Comparison of ENCODE assay signal across 14 cellular contexts in the genomic region with DNA sequence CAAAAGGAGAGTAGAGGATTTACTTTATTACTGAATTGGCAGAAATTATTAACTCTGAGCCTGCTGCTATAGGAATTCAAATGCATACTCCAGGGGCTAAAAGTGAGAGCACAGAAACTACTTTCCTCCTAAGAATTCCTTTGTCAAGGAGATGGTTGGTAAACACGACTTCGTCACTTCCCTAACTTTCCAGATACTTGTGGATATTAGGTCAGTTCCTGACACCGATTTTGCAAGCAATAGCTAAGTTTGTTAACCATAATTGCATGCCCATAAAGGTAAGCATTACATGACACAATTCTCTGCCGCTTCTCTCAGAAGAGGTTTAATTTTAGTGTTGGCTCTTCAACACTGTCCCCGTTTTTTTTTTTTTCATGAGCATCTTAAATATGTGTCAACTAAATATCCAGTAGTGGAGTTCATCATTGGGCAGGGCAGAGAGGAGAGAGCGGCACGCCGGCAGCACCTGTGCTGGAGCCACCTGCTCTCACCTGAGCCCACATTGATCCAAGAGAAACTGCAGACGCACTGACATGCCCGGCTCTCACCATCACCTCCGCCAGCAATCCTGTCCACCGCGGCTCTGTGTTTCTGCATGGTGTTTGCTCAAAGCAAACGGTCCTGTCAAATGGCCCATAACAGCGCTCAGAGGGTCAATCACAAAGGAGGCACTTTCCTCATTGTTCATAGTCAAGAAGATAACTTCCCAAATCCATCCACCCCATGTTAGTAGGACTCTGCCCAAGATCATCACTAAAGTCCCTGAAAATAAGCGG. TPM values are rescaled to one million over a fixed set of nuclear protein-coding genes. Genes with fewer than 3 reads are reported as not detected.
DNase-seq lines count a peak whose midpoint lies in the region; ATAC-seq and TF ChIP-seq lines count a peak whose summit lies in the region.
"Had no signal": no experiment of that assay in that cellular context is flagged by ENCODE, and none has a peak within 500 bp of the region (broad histone marks: within the 10 kb centered on the region; RNA-seq: fewer than 3 reads in every experiment).

No MANE protein-coding gene starts in this region.

- H3K36me3 ChIP-seq in OCI-LY1 (ENCODE audit: insufficient read depth, low read length), result peaks cover 36% of the 10 kb centered on the region; the same call in 1 of the 2 replicates

- peaks cover 8% of the 10 kb centered on the region for H3F3A ChIP-seq in OCI-LY1 (ENCODE audit: insufficient read depth, low read length)

- TF ChIP-seq CTCF in OCI-LY1 (IDR thresholded peaks at IDR 0.05; ENCODE audit: low read length) (no peak), endothelial cell (IDR thresholded peaks at IDR 0.05; ENCODE audit: unreplicated experiment) (no peak), progenitor cell of endocrine pancreas (IDR thresholded peaks at IDR 0.05; ENCODE audit: unreplicated experiment) (no peak)

- H3K4me1 ChIP-seq in OCI-LY1 (ENCODE audit: insufficient read depth, low read length, severe bottlenecking), result peaks cover 79% of the 10 kb centered on the region

- no peaks in the 10 kb centered on the region for H4K20me1 ChIP-seq in OCI-LY1 (ENCODE audit: insufficient read depth, low read length)

- peaks cover 75% of the 10 kb centered on the region for H3K79me2 ChIP-seq in OCI-LY1 (ENCODE audit: insufficient read depth, low read length)

- no peak for DNase-seq in activated T-cell treated with anti-CD3 and anti-CD28 coated beads, Interleukin-2, amount 50 U/mL, for 72 hours
- no peak for DNase-seq in activated T-cell treated with anti-CD3 and anti-CD28 coated beads, Interleukin-2, amount 50 U/mL, for 1 hour
- DNase-seq in endothelial cell (ENCODE audit: low spot score) (no peak), progenitor cell of endocrine pancreas (ENCODE audit: low spot score, unreplicated experiment) (no peak), NCI-H128 (lab: John Stamatoyannopoulos, UW; ENCODE audit: unreplicated experiment) (no peak), HuH-7.5 (ENCODE audit: low spot score) (no peak)
- no peak for DNase-seq in NK-92 treated with Interleukin-12 subunit alpha and Interleukin-12 subunit beta, amount 100 ng/mL, for 24 hours (lab: John Stamatoyannopoulos, UW)
- DNase-seq: activated effector memory CD4-positive, alpha-beta T cell treated with anti-CD3 and anti-CD28 coated beads, Interleukin-2, amount 50 U/mL, for 16 hours; GDM1; NCI-H2081 treated with DMSO at 0.1 percent for 48 hours; RPMI8226; tibial artery; WERI-Rb-1 had no signal

- peak overlapping the region; percentile 98 for H3K4me3 ChIP-seq in OCI-LY1 (ENCODE audit: low read depth, low read length, poor library complexity, severe bottlenecking)

- H3K27me3 ChIP-seq in OCI-LY1 (ENCODE audit: insufficient read depth, low read length), result no peaks in the 10 kb centered on the region
- H3K27me3 ChIP-seq: tibial artery had no signal

- H3K27me3 Mint-ChIP-seq in activated T-cell treated with anti-CD3 and anti-CD28 coated beads, Interleukin-2, amount 50 U/mL, for 72 hours (ENCODE audit: low read depth), result no peaks in the 10 kb centered on the region
- H3K27me3 Mint-ChIP-seq in endothelial cell (ENCODE audit: unreplicated experiment) (peaks cover 9% of the 10 kb centered on the region), progenitor cell of endocrine pancreas (no peaks in the 10 kb centered on the region)

- H3K9me3 ChIP-seq in OCI-LY1 (ENCODE audit: low read length), result no peaks in the 10 kb centered on the region
- H3K9me3 ChIP-seq: tibial artery had no signal

- H3K27ac ChIP-seq in OCI-LY1 (ENCODE audit: low read depth, low read length, poor library complexity, severe bottlenecking), result peak overlapping the region; percentile 49
- H3K27ac ChIP-seq: WERI-Rb-1 had no signal

- peak overlapping the region; percentile 84 for H3K4me2 ChIP-seq in OCI-LY1 (ENCODE audit: low read length)

- no peak overlapping the region for H2AFZ ChIP-seq in OCI-LY1 (ENCODE audit: low read length)

- H3K4me1 Mint-ChIP-seq in activated T-cell treated with anti-CD3 and anti-CD28 coated beads, Interleukin-2, amount 50 U/mL, for 72 hours (ENCODE audit: low read depth), result peaks cover 62% of the 10 kb centered on the region
- H3K4me1 Mint-ChIP-seq in endothelial cell (ENCODE audit: unreplicated experiment) (peaks cover 27% of the 10 kb centered on the region), progenitor cell of endocrine pancreas (ENCODE audit: low read depth) (peaks cover 33% of the 10 kb centered on the region)

- peak overlapping the region; percentile 98; the same call in 1 of the 2 replicates for H3K9ac ChIP-seq in OCI-LY1 (ENCODE audit: low read length)

- peak overlapping the region; percentile 42 to 91 for H3K4me3 Mint-ChIP-seq in activated T-cell treated with anti-CD3 and anti-CD28 coated beads, Interleukin-2, amount 50 U/mL, for 72 hours
- H3K4me3 Mint-ChIP-seq in endothelial cell (ENCODE audit: unreplicated experiment), result peak overlapping the region; percentile 95
- H3K4me3 Mint-ChIP-seq in progenitor cell of endocrine pancreas (ENCODE audit: low read depth), result peak overlapping the region; percentile 25

- no peak for ATAC-seq in activated T-cell treated with anti-CD3 and anti-CD28 coated beads, Interleukin-2, amount 50 U/mL, for 72 hours (replicated peaks in 1 of 2)

- no peaks in the 10 kb centered on the region for H3K9me2 ChIP-seq in OCI-LY1 (ENCODE audit: low read depth, low read length)

- H3K36me3 Mint-ChIP-seq in activated T-cell treated with anti-CD3 and anti-CD28 coated beads, Interleukin-2, amount 50 U/mL, for 72 hours (ENCODE audit: insufficient read depth in 2 of 2), result peaks cover 2 to 15% of the 10 kb centered on the region in 2 donors
- H3K36me3 Mint-ChIP-seq in endothelial cell (ENCODE audit: low read depth, unreplicated experiment), result peaks cover 20% of the 10 kb centered on the region
- no peaks in the 10 kb centered on the region for H3K36me3 Mint-ChIP-seq in progenitor cell of endocrine pancreas (ENCODE audit: insufficient read depth)

- H3K9me3 Mint-ChIP-seq in activated T-cell treated with anti-CD3 and anti-CD28 coated beads, Interleukin-2, amount 50 U/mL, for 72 hours, result no peaks in the 10 kb centered on the region
- H3K9me3 Mint-ChIP-seq in endothelial cell (ENCODE audit: unreplicated experiment) (no peaks in the 10 kb centered on the region), progenitor cell of endocrine pancreas (ENCODE audit: low read depth) (no peaks in the 10 kb centered on the region)

- peak overlapping the region; percentile 75 for H3K27ac Mint-ChIP-seq in activated T-cell treated with anti-CD3 and anti-CD28 coated beads, Interleukin-2, amount 50 U/mL, for 72 hours
- H3K27ac Mint-ChIP-seq in endothelial cell (ENCODE audit: unreplicated experiment), result peak overlapping the region; percentile 4
- H3K27ac Mint-ChIP-seq in progenitor cell of endocrine pancreas, result peak overlapping the region; percentile 76

RNA-seq across cellular contexts. Expression of a gene that starts 2.6 kb away (rescaled TPM):
- 10 to 100 TPM; 18.6 to 20.2 TPM for total RNA-seq in activated T-cell treated with anti-CD3 and anti-CD28 coated beads, Interleukin-2, amount 50 U/mL, for 72 hours
- total RNA-seq in endothelial cell (ENCODE audit: unreplicated experiment) (13.3 TPM), progenitor cell of endocrine pancreas (11.2 and 11.7 TPM in 2 replicates)

RNA-seq across cellular contexts. Expression of a gene that starts 34.6 kb away (rescaled TPM):
- 10 to 100 TPM; 75.8 to 81.1 TPM for total RNA-seq in activated T-cell treated with anti-CD3 and anti-CD28 coated beads, Interleukin-2, amount 50 U/mL, for 72 hours
- total RNA-seq in endothelial cell (ENCODE audit: unreplicated experiment), result 53.2 TPM
- total RNA-seq in progenitor cell of endocrine pancreas, result 73.0 and 81.3 TPM in 2 replicates

RNA-seq across cellular contexts. Expression of a gene that starts 35.6 kb away (rescaled TPM):
- 1 to 10 TPM; 1.6 to 2.6 TPM for total RNA-seq in activated T-cell treated with anti-CD3 and anti-CD28 coated beads, Interleukin-2, amount 50 U/mL, for 72 hours
- 0.36 TPM for total RNA-seq in endothelial cell (ENCODE audit: unreplicated experiment)
- 8.8 and 12.2 TPM in 2 replicates for total RNA-seq in progenitor cell of endocrine pancreas

RNA-seq across cellular contexts. Expression of a gene that starts 53.2 kb away (rescaled TPM):
- 10 to 100 TPM; 36.5 to 39.5 TPM for total RNA-seq in activated T-cell treated with anti-CD3 and anti-CD28 coated beads, Interleukin-2, amount 50 U/mL, for 72 hours
- total RNA-seq in endothelial cell (ENCODE audit: unreplicated experiment), result 29.7 TPM
- 48.5 and 49.1 TPM in 2 replicates for total RNA-seq in progenitor cell of endocrine pancreas

Comparison
In these comparisons a context has a peak if more than half of its experiments do, and no peak if none do; other contexts are left out.
1. H3K27ac Mint-ChIP-seq: peak in every context shown above with its lines; median percentile 76 in progenitor cell of endocrine pancreas; 75 in activated T-cell treated with anti-CD3 and anti-CD28 coated beads, Interleukin-2, amount 50 U/mL, for 72 hours; 4 in endothelial cell.
2. H3K4me3 Mint-ChIP-seq: peak in every context shown above with its lines; median percentile 95 in endothelial cell; 66 in activated T-cell treated with anti-CD3 and anti-CD28 coated beads, Interleukin-2, amount 50 U/mL, for 72 hours; 25 in progenitor cell of endocrine pancreas.